Comparison of ENCODE assay signal across 12 cellular contexts in genomic region chr18:12885500-12885899, GRCh38. TPM values are rescaled to one million over a fixed set of nuclear protein-coding genes. Genes with fewer than 3 reads are reported as not detected.
DNase-seq lines count a peak whose midpoint lies in the region; ATAC-seq and TF ChIP-seq lines count a peak whose summit lies in the region.
"Had no signal": no experiment of that assay in that cellular context is flagged by ENCODE, and none has a peak within 500 bp of the region (broad histone marks: within the 10 kb centered on the region; RNA-seq: fewer than 3 reads in every experiment).

No MANE protein-coding gene starts in this region.

- TF ChIP-seq POLR2A in spleen (IDR thresholded peaks at IDR 0.05), result no peak

- H3K4me1 ChIP-seq in spleen (peaks cover 21 to 56% (median 47%) of the 10 kb centered on the region in 6 donors), lower lobe of right lung (peaks cover 34% of the 10 kb centered on the region)

- H3K36me3 ChIP-seq in spleen, result no peaks in the 10 kb centered on the region
- H3K36me3 ChIP-seq in lower lobe of right lung, result no peaks in the 10 kb centered on the region
- H3K36me3 ChIP-seq: Peyer's patch had no signal

- H3K4me1 Mint-ChIP-seq in activated T-cell treated with anti-CD3 and anti-CD28 coated beads, Interleukin-2, amount 50 U/mL, for 24 hours (ENCODE audit: low read depth), result peaks cover 41% of the 10 kb centered on the region
- peaks cover 14% of the 10 kb centered on the region for H3K4me1 Mint-ChIP-seq in endothelial cell (ENCODE audit: unreplicated experiment)

- no peaks in the 10 kb centered on the region for H3K27me3 Mint-ChIP-seq in activated T-cell treated with anti-CD3 and anti-CD28 coated beads, Interleukin-2, amount 50 U/mL, for 24 hours
- H3K27me3 Mint-ChIP-seq in endothelial cell (ENCODE audit: unreplicated experiment), result peaks cover 6% of the 10 kb centered on the region

- H3K9me3 ChIP-seq in spleen (no peaks in the 10 kb centered on the region), lower lobe of right lung (no peaks in the 10 kb centered on the region)
- H3K9me3 ChIP-seq: Peyer's patch had no signal

- intact Hi-C loops in spleen (cut with DNase I; ENCODE audit: low total_unique reads) (no loop called here), lower lobe of right lung (cut with DNase I) (no loop called here)

- WGBS in spleen, 5 donors, result 63 to 79% (median 76%) methylated on average over 4 of the region's 4 CpGs

- H3K36me3 Mint-ChIP-seq in activated T-cell treated with anti-CD3 and anti-CD28 coated beads, Interleukin-2, amount 50 U/mL, for 24 hours (ENCODE audit: low read depth), result peaks cover 27% of the 10 kb centered on the region
- peaks cover 13% of the 10 kb centered on the region for H3K36me3 Mint-ChIP-seq in endothelial cell (ENCODE audit: low read depth, unreplicated experiment)

- H3K9me3 Mint-ChIP-seq in activated T-cell treated with anti-CD3 and anti-CD28 coated beads, Interleukin-2, amount 50 U/mL, for 24 hours, result no peaks in the 10 kb centered on the region
- H3K9me3 Mint-ChIP-seq in endothelial cell (ENCODE audit: unreplicated experiment), result no peaks in the 10 kb centered on the region

- H3K4me3 Mint-ChIP-seq in activated T-cell treated with anti-CD3 and anti-CD28 coated beads, Interleukin-2, amount 50 U/mL, for 24 hours, result peak overlapping the region; percentile 86
- H3K4me3 Mint-ChIP-seq in endothelial cell (ENCODE audit: unreplicated experiment), result peak overlapping the region; percentile 16

- peak overlapping the region; percentile 29 for H3K27ac Mint-ChIP-seq in activated T-cell treated with anti-CD3 and anti-CD28 coated beads, Interleukin-2, amount 50 U/mL, for 24 hours
- H3K27ac Mint-ChIP-seq in endothelial cell (ENCODE audit: unreplicated experiment), result no peak overlapping the region

- no peak for DNase-seq in activated T-cell treated with anti-CD3 and anti-CD28 coated beads, Interleukin-2, amount 50 U/mL, for 24 hours
- DNase-seq in activated T-cell treated with anti-CD3 and anti-CD28 coated beads, Interleukin-2, amount 50 U/mL, for 48 hours, result no peak
- peak; percentile 71 to 77 for DNase-seq in NCI-H526 (lab: John Stamatoyannopoulos, UW)
- DNase-seq in endothelial cell (ENCODE audit: low spot score), result no peak
- DNase-seq in spleen, result no peak
- no peak for DNase-seq in NCI-H1436 (lab: John Stamatoyannopoulos, UW)
- DNase-seq in stimulated activated CD4-positive, alpha-beta T cell treated with anti-CD3 and anti-CD28 coated beads, Interleukin-1b, Interleukin-23, amount 100 ng/mL, for 48 hours, result no peak
- no peak for DNase-seq in lower lobe of right lung
- DNase-seq: activated effector memory CD4-positive, alpha-beta T cell treated with anti-CD3 and anti-CD28 coated beads, Interleukin-2, amount 50 U/mL, for 16 hours; dermis blood vessel endothelial cell; NCI-H2029 treated with DMSO at 0.1 percent for 48 hours; Peyer's patch had no signal

- H3K27me3 ChIP-seq in spleen (replicated peaks in 1 of 7) (no peaks in the 10 kb centered on the region), lower lobe of right lung (ENCODE audit: low read depth) (no peaks in the 10 kb centered on the region)
- H3K27me3 ChIP-seq: Peyer's patch had no signal

- no peak for ATAC-seq in lower lobe of right lung

- H3K27ac ChIP-seq in spleen, result peak overlapping the region in 7 of 8 donors; percentile 13 to 100 (median 99)
- no peak overlapping the region for H3K27ac ChIP-seq in lower lobe of right lung

- H3K4me3 ChIP-seq in spleen (peak overlapping the region in 2 of 8 donors; percentile 83 to 89), lower lobe of right lung (no peak overlapping the region)

- TF ChIP-seq CTCF in endothelial cell (IDR thresholded peaks at IDR 0.05; ENCODE audit: unreplicated experiment), result no peak
- no peak for TF ChIP-seq CTCF in spleen (IDR thresholded peaks at IDR 0.05 in 8 of 11, conservative IDR thresholded peaks at IDR 0.05 in 3 of 11)
- no peak for TF ChIP-seq CTCF in lower lobe of right lung (IDR thresholded peaks at IDR 0.05)

RNA-seq across cellular contexts. Expression of gene PTPN2, which starts 1.5 kb away (rescaled TPM):
- total RNA-seq in endothelial cell (ENCODE audit: unreplicated experiment) (23.9 TPM), spleen (10 to 100 TPM; 55.0 to 92.1 (median 72.7) TPM), lower lobe of right lung (52.6 TPM)
- polyA plus RNA-seq in spleen, result 10 to 100 TPM; 47.9 to 67.1 (median 54.5) TPM

Comparison
In these comparisons a context has a peak if more than half of its experiments do, and no peak if none do; other contexts are left out.
1. DNase-seq: peak in NCI-H526 (2 of 2); none in activated T-cell treated with anti-CD3 and anti-CD28 coated beads, Interleukin-2, amount 50 U/mL, for 24 hours (single experiment), activated T-cell treated with anti-CD3 and anti-CD28 coated beads, Interleukin-2, amount 50 U/mL, for 48 hours (0 of 2), endothelial cell (single experiment), spleen (single experiment), NCI-H1436 (single experiment), stimulated activated CD4-positive, alpha-beta T cell treated with anti-CD3 and anti-CD28 coated beads, Interleukin-1b, Interleukin-23, amount 100 ng/mL, for 48 hours (single experiment) and lower lobe of right lung (single experiment).